1 cellular context compared by ENCODE assay signal in genomic region chr1:39869538-39870112, GRCh38.
A peak's percentile ranks its signal among the peaks of the same experiment; 100 is the strongest.
TF ChIP-seq lines count a peak whose summit lies in the region.

No MANE protein-coding gene starts in this region.

TF ChIP-seq in K562, 482 proteins besides CTCF, POLR2A, EP300 and RAD21:
- TF ChIP-seq POLR2G (IDR thresholded peaks at IDR 0.05; ENCODE audit: low read depth, low read length) (peak; percentile 37; the same call in 1 of the 2 replicates), ZBTB33 (CRISPR knock-in tag; IDR thresholded peaks at IDR 0.05) (peak; percentile 69), RBFOX2 (IDR thresholded peaks at IDR 0.05; ENCODE audit: low read depth, low read length) (0 out of 2 replicates have a peak, but pooled peaks have one; percentile 15)
